Comparison of ENCODE assay signal across 8 cellular contexts in genomic region chr1:804378-805110, GRCh38.
DNase-seq lines count a peak whose midpoint lies in the region; ATAC-seq, FAIRE-seq and TF ChIP-seq lines count a peak whose summit lies in the region.
"Not testable (repeated sequence)": the region's sequence is repeated elsewhere in the genome, so short reads cannot be mapped to it uniquely, and the experiment has no call there.

No MANE protein-coding gene starts in this region.

- in situ Hi-C loops in GM12878 (cut with MboI) = not testable (repeated sequence)

- DNase-seq in DMS 273 (lab: John Stamatoyannopoulos, UW; ENCODE audit: unreplicated experiment) = peak; percentile 61
- peak; percentile 71 for DNase-seq in NCI-H82 (lab: John Stamatoyannopoulos, UW)
- not testable (repeated sequence) for DNase-seq in GM12878 (ENCODE audit: low read depth, low spot score); lower lobe of right lung

- not testable (repeated sequence) for H3K4me3 ChIP-seq in GM12878, lower lobe of right lung

- not testable (repeated sequence) for H3K9ac ChIP-seq in GM12878 (ENCODE audit: control insufficient read depth, insufficient read depth, low read length)

- ATAC-seq in GM19023 (IDR thresholded peaks at IDR 0.05; ENCODE audit: unreplicated experiment) (peak; percentile 81), GM21576 (IDR thresholded peaks at IDR 0.05; ENCODE audit: unreplicated experiment) (peak; percentile 81), HG02759 (IDR thresholded peaks at IDR 0.05; ENCODE audit: unreplicated experiment) (peak; percentile 79), HG03342 (IDR thresholded peaks at IDR 0.05; ENCODE audit: unreplicated experiment) (peak; percentile 71), GM12878 (peak; percentile 99), lower lobe of right lung (peak; percentile 74 to 78)

- not testable (repeated sequence) for TF ChIP-seq CTCF in GM12878 (IDR thresholded peaks at IDR 0.05 in 2 of 3, conservative IDR thresholded peaks at IDR 0.05 in 1 of 3; ENCODE audit: control insufficient read depth in 2 of 3, extremely low read depth in 1 of 3, insufficient read depth in 1 of 3, low read depth in 3 of 3, low read length in 3 of 3); lower lobe of right lung (IDR thresholded peaks at IDR 0.05)

- RAD21 ChIA-PET in GM12878 (lab: Charles Lee; ENCODE audit: unreplicated experiment) = not testable (repeated sequence)

- TF ChIP-seq EP300 in GM12878 (IDR thresholded peaks at IDR 0.05; ENCODE audit: borderline replicate concordance in 1 of 2, control insufficient read depth in 1 of 2, low read depth in 2 of 2, low read length in 2 of 2) = not testable (repeated sequence)

- not testable (repeated sequence) for H3K9me3 ChIP-seq in GM12878 (replicated peaks; ENCODE audit: control insufficient read depth, insufficient read depth, low read length); lower lobe of right lung

- not testable (repeated sequence) for H3K79me2 ChIP-seq in GM12878 (ENCODE audit: control insufficient read depth, insufficient read depth, low read length)

- intact Hi-C loops in GM12878 (cut with micrococcal nuclease; ENCODE audit: unreplicated experiment); lower lobe of right lung (cut with DNase I): not testable (repeated sequence)

- not testable (repeated sequence) for H4K20me1 ChIP-seq in GM12878 (ENCODE audit: control insufficient read depth, insufficient read depth)

- not testable (repeated sequence) for BruUV-seq in GM12878 (replicated peaks; lab: Mats Ljungman, UMichigan)

- not testable (repeated sequence) for H3K4me1 ChIP-seq in GM12878 (ENCODE audit: control insufficient read depth, insufficient read depth, low read length); lower lobe of right lung

- 1% methylated on average over 5 of the region's 6 CpGs for WGBS in GM12878 (ENCODE audit: insufficient coverage, insufficient replicate concordance, low lambda C conversion rate, missing lambda C conversion rate)

- H2AFZ ChIP-seq in GM12878 (ENCODE audit: control insufficient read depth, low read depth, low read length) = not testable (repeated sequence)

- SMC1A ChIA-PET in GM12878 (lab: Charles Lee; ENCODE audit: uncharacterized antibody, unreplicated experiment) = not testable (repeated sequence)

- not testable (repeated sequence) for H3K4me2 ChIP-seq in GM12878 (ENCODE audit: control insufficient read depth, insufficient read depth)

- not testable (repeated sequence) for FAIRE-seq in GM12878 (lab: Jason Lieb, UNC)

- H3K36me3 ChIP-seq in GM12878 (ENCODE audit: control insufficient read depth in 2 of 2, insufficient read depth in 2 of 2, low read length in 1 of 2); lower lobe of right lung: not testable (repeated sequence)

- H3K27ac ChIP-seq in GM12878 (ENCODE audit: control insufficient read depth, insufficient read depth); lower lobe of right lung: not testable (repeated sequence)

- CTCF ChIA-PET in GM12878 (lab: Yijun Ruan, JAX) = not testable (repeated sequence)

- POLR2A ChIA-PET in GM12878 (lab: Charles Lee) = not testable (repeated sequence)

- TF ChIP-seq POLR2A in GM12878 (IDR thresholded peaks at IDR 0.05; ENCODE audit: low read depth, low read length) = not testable (repeated sequence)

- not testable (repeated sequence) for H3K27me3 ChIP-seq in GM12878 (replicated peaks in 1 of 2; ENCODE audit: control insufficient read depth in 2 of 2, insufficient read depth in 2 of 2, low read length in 1 of 2); lower lobe of right lung (ENCODE audit: low read depth)

- TF ChIP-seq RAD21 in GM12878 (IDR thresholded peaks at IDR 0.05; ENCODE audit: insufficient read depth, low read depth, low read length) = not testable (repeated sequence)

TF ChIP-seq in GM12878, 131 proteins besides CTCF, POLR2A, EP300 and RAD21:
- TF ChIP-seq EED (IDR thresholded peaks at IDR 0.05; ENCODE audit: low read depth) (0 out of 2 replicates have a peak, but pooled peaks have one; percentile 31), RELB (IDR thresholded peaks at IDR 0.05; ENCODE audit: low read depth) (0 out of 2 replicates have a peak, but pooled peaks have one; percentile 25), RAD51 (IDR thresholded peaks at IDR 0.05) (peak; percentile 64), BHLHE40 (IDR thresholded peaks at IDR 0.05; ENCODE audit: borderline replicate concordance in 1 of 2, low read depth in 2 of 2, low read length in 1 of 2) (peak; percentile 15 to 83; a peak in 2 of 4 replicates)
